1 cellular context compared by ENCODE assay signal in the genomic region with DNA sequence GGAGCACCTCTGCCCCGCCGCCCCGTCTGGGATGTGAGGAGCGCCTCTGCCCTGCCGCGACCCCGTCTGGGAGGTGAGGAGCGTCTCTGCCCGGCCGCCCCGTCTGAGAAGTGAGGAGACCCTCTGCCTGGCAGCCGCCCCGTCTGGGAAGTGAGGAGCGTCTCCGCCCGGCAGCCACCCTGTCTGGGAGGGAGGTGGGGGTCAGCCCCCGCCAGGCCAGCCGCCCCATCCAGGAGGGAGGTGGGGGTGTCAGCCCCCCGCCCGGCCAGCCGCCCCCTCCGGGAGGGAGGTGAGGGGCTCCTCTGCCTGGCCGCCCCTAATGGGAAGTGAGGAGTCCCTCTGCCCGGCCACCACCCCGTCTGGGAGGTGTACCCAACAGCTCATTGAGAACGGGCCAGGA. TPM values are rescaled to one million over a fixed set of nuclear protein-coding genes. Genes with fewer than 3 reads are reported as not detected.
DNase-seq lines count a peak whose midpoint lies in the region; TF ChIP-seq lines count a peak whose summit lies in the region.
"Not testable (repeated sequence)": the region's sequence is repeated elsewhere in the genome, so short reads cannot be mapped to it uniquely, and the experiment has no call there.

No MANE protein-coding gene starts in this region.

- not testable (repeated sequence) for H3K9me3 Mint-ChIP-seq in osteocyte (ENCODE audit: unreplicated experiment)

- H3K4me1 Mint-ChIP-seq in osteocyte (ENCODE audit: unreplicated experiment): not testable (repeated sequence)

- H3K27me3 Mint-ChIP-seq in osteocyte (ENCODE audit: unreplicated experiment): peaks cover 61% of the 10 kb centered on the region

- not testable (repeated sequence) for TF ChIP-seq CTCF in osteocyte (IDR thresholded peaks at IDR 0.05)

- H3K27ac Mint-ChIP-seq in osteocyte (ENCODE audit: unreplicated experiment): not testable (repeated sequence)

- peak; percentile 80 for DNase-seq in osteocyte (ENCODE audit: extremely low spot score, unreplicated experiment)

- not testable (repeated sequence) for H3K36me3 Mint-ChIP-seq in osteocyte (ENCODE audit: unreplicated experiment)

- not testable (repeated sequence) for H3K4me3 Mint-ChIP-seq in osteocyte (ENCODE audit: unreplicated experiment)

RNA-seq across cellular contexts. Expression of a gene that starts 14.2 kb away (rescaled TPM):
- 170 and 174 TPM in 2 replicates for total RNA-seq in osteocyte
